ENCODE assay signal across 29 cellular contexts in genomic region chr1:55468438-55468837, GRCh38.
DNase-seq lines count a peak whose midpoint lies in the region; ATAC-seq and TF ChIP-seq lines count a peak whose summit lies in the region.
"Had no signal": no experiment of that assay in that cellular context is flagged by ENCODE, and none has a peak within 500 bp of the region (broad histone marks: within the 10 kb centered on the region; RNA-seq: fewer than 3 reads in every experiment).

No MANE protein-coding gene starts in this region.

- no peaks in the 10 kb centered on the region for H3K9me3 Mint-ChIP-seq in nephron progenitor cell
- no peaks in the 10 kb centered on the region for H3K9me3 Mint-ChIP-seq in activated naive CD4-positive, alpha-beta T cell treated with anti-CD3 and anti-CD28 coated beads, Interleukin-2, amount 50 U/mL, for 72 hours
- H3K9me3 Mint-ChIP-seq: CD8-positive, alpha-beta T cell; IgD-negative memory B cell; stimulated activated naive CD8-positive, alpha-beta T cell treated with anti-CD3 and anti-CD28 coated beads, Interleukin-15, Interleukin-2, amounts not matched to agents 100 ng/mL and 50 ng/mL, for 24 hours had no signal

- peaks cover 19% of the 10 kb centered on the region for H3K4me1 Mint-ChIP-seq in nephron progenitor cell
- H3K4me1 Mint-ChIP-seq: IgD-negative memory B cell had no signal

- no peak overlapping the region for H3K4me3 Mint-ChIP-seq in nephron progenitor cell
- H3K4me3 Mint-ChIP-seq: CD8-positive, alpha-beta T cell; IgD-negative memory B cell; stimulated activated naive CD8-positive, alpha-beta T cell treated with anti-CD3 and anti-CD28 coated beads, Interleukin-15, Interleukin-2, amounts not matched to agents 100 ng/mL and 50 ng/mL, for 24 hours had no signal

- H3K4me3 ChIP-seq in AG10803 (ENCODE audit: low read length) = no peak overlapping the region
- H3K4me3 ChIP-seq: A549, esophagus squamous epithelium, GM23248, left lung, SJSA1, smooth muscle cell had no signal

- no peaks in the 10 kb centered on the region for H3K36me3 Mint-ChIP-seq in nephron progenitor cell (ENCODE audit: low read depth)
- no peaks in the 10 kb centered on the region for H3K36me3 Mint-ChIP-seq in activated naive CD4-positive, alpha-beta T cell treated with anti-CD3 and anti-CD28 coated beads, Interleukin-2, amount 50 U/mL, for 72 hours
- H3K36me3 Mint-ChIP-seq: CD8-positive, alpha-beta T cell; IgD-negative memory B cell had no signal

- peaks cover 3% of the 10 kb centered on the region for H3K27me3 Mint-ChIP-seq in nephron progenitor cell (ENCODE audit: low read depth, poor library complexity)
- H3K27me3 Mint-ChIP-seq: stimulated activated naive CD8-positive, alpha-beta T cell treated with anti-CD3 and anti-CD28 coated beads, Interleukin-15, Interleukin-2, amounts not matched to agents 100 ng/mL and 50 ng/mL, for 24 hours had no signal

- TF ChIP-seq CTCF in AG10803 (conservative IDR thresholded peaks at IDR 0.05; ENCODE audit: low read length) = no peak
- no peak for TF ChIP-seq CTCF in nephron progenitor cell (IDR thresholded peaks at IDR 0.05)

- ATAC-seq in activated naive CD4-positive, alpha-beta T cell treated with anti-CD3 and anti-CD28 coated beads, Interleukin-2, amount 50 U/mL, for 72 hours = no peak
- ATAC-seq in HG02610 (IDR thresholded peaks at IDR 0.05; ENCODE audit: unreplicated experiment) = no peak
- ATAC-seq: A549; CD8-positive, alpha-beta T cell; left lung; right cardiac atrium had no signal

- peak; percentile 61 for DNase-seq in AG10803 (ENCODE audit: low read depth)
- peak; percentile 28 for DNase-seq in RPMI7951 (ENCODE audit: low read depth)
- peak; percentile 86 for DNase-seq in fibroblast of gingiva (ENCODE audit: low read depth)
- DNase-seq in nephron progenitor cell = peak; percentile 14
- no peak for DNase-seq in NCI-H1417 treated with DMSO at 0.1 percent for 48 hours (lab: John Stamatoyannopoulos, UW)
- DNase-seq in activated naive CD4-positive, alpha-beta T cell treated with anti-CD3 and anti-CD28 coated beads, Interleukin-2, amount 50 U/mL, for 72 hours (ENCODE audit: low spot score in 2 of 2) = no peak
- DNase-seq in amygdala (lab: John Stamatoyannopoulos, UW) = no peak
- DNase-seq: activated CD4-positive, alpha-beta T cell treated with anti-CD3 and anti-CD28 coated beads, Interleukin-2, amount 50 U/mL, for 4 hours; activated CD4-positive, CD25-positive, alpha-beta regulatory T cell; activated gamma-delta T cell treated with Interleukin-2 at 50 U/mL for 16 hours; activated T-cell treated with anti-CD3 and anti-CD28 coated beads, Interleukin-2, amount 50 U/mL, for 48 hours; BE2C; CD8-positive, alpha-beta T cell; DMS 273 treated with DMSO at 0.1 percent for 48 hours; esophagus squamous epithelium; glutamatergic neuron; GM23248; left lung; NCI-H146; NCI-H446 treated with DMSO at 0.1 percent for 48 hours; right cardiac atrium; stimulated activated CD4-positive, alpha-beta T cell treated with anti-CD3 and anti-CD28 coated beads, Interleukin-1b, Interleukin-23, amount 100 ng/mL, for 48 hours; T-helper 1 cell had no signal

- peak overlapping the region; percentile 15 for H3K27ac Mint-ChIP-seq in nephron progenitor cell
- no peak overlapping the region for H3K27ac Mint-ChIP-seq in activated naive CD4-positive, alpha-beta T cell treated with anti-CD3 and anti-CD28 coated beads, Interleukin-2, amount 50 U/mL, for 72 hours
- H3K27ac Mint-ChIP-seq: CD8-positive, alpha-beta T cell; stimulated activated naive CD8-positive, alpha-beta T cell treated with anti-CD3 and anti-CD28 coated beads, Interleukin-15, Interleukin-2, amounts not matched to agents 100 ng/mL and 50 ng/mL, for 24 hours had no signal

Comparison
In these comparisons a context has a peak if more than half of its experiments do, and no peak if none do; other contexts are left out.
1. DNase-seq: peak in AG10803 (single experiment), RPMI7951 (single experiment), fibroblast of gingiva (single experiment) and nephron progenitor cell (single experiment); none in NCI-H1417 treated with DMSO at 0.1 percent for 48 hours (single experiment), activated naive CD4-positive, alpha-beta T cell treated with anti-CD3 and anti-CD28 coated beads, Interleukin-2, amount 50 U/mL, for 72 hours (0 of 2) and amygdala (0 of 56).